In genomic region chr4:185183622-185184281, GRCh38 we compare ENCODE assay signal across 8 cellular contexts. TPM values are rescaled to one million over a fixed set of nuclear protein-coding genes. Genes with fewer than 3 reads are reported as not detected.
A peak's percentile ranks its signal among the peaks of the same experiment; 100 is the strongest.
DNase-seq lines count a peak whose midpoint lies in the region; ATAC-seq and TF ChIP-seq lines count a peak whose summit lies in the region.

No MANE protein-coding gene starts in this region.

- DNase-seq in GM13976 (ENCODE audit: low spot score) (peak; percentile 62), HUDEP-2 (lab: John Stamatoyannopoulos, UW; ENCODE audit: unreplicated experiment in 76 of 76) (peak in 70 of 76 experiments; percentile 7 to 82 (median 64)), NT2/D1 (ENCODE audit: low read depth, low spot score) (peak; percentile 52), epidermal melanocyte (ENCODE audit: insufficient read length, low spot score) (peak; percentile 56), mucosa of descending colon (peak in 2 of 3 donors; percentile 51 to 99), posterior vena cava (ENCODE audit: low spot score) (no peak)
- DNase-seq in activated CD8-positive, alpha-beta memory T cell treated with anti-CD3 and anti-CD28 coated beads, Interleukin-2, amount 50 U/mL, for 1 hour (ENCODE audit: extremely low read depth): peak; percentile 70
- peak; percentile 47 to 66 for DNase-seq in stimulated activated CD8-positive, alpha-beta memory T cell treated with anti-CD3 and anti-CD28 coated beads, Interleukin-7, amount 100 ng/mL, for 1 hour (ENCODE audit: low read depth in 2 of 2)

- in situ Hi-C loops in GM13976 (cut with MboI; ENCODE audit: low sequenced_read_pairs, unreplicated experiment): no loop called here

- intact Hi-C loops in mucosa of descending colon (cut with DNase I, micrococcal nuclease): no loop called here
- intact Hi-C loops in posterior vena cava (cut with DNase I): no loop called here

- peak; percentile 88 for ATAC-seq in mucosa of descending colon

- H3K27me3 ChIP-seq in NT2/D1 (ENCODE audit: insufficient read depth, insufficient read length): no peaks in the 10 kb centered on the region

- H3K9ac ChIP-seq in NT2/D1 (ENCODE audit: insufficient read length, low read depth): no peak overlapping the region

- H3K4me3 ChIP-seq in NT2/D1 (ENCODE audit: insufficient read length, low read depth) (no peak overlapping the region), mucosa of descending colon (no peak overlapping the region)

- H3K9me3 ChIP-seq in NT2/D1 (ENCODE audit: insufficient read depth, low read length) (no peaks in the 10 kb centered on the region), mucosa of descending colon (no peaks in the 10 kb centered on the region)

- H3K36me3 ChIP-seq in NT2/D1 (ENCODE audit: insufficient read depth, insufficient read length, low read length) (no peaks in the 10 kb centered on the region), mucosa of descending colon (ENCODE audit: low read depth) (no peaks in the 10 kb centered on the region)

- TF ChIP-seq CTCF in GM13976 (IDR thresholded peaks at IDR 0.05; ENCODE audit: borderline replicate concordance, control extremely low read depth, extremely low read depth, insufficient read depth, missing control alignments): peak; percentile 54
- peak; percentile 65 for TF ChIP-seq CTCF in mucosa of descending colon (IDR thresholded peaks at IDR 0.05)

- no peaks in the 10 kb centered on the region for H3K4me1 ChIP-seq in NT2/D1 (ENCODE audit: insufficient read depth, insufficient read length)
- no peaks in the 10 kb centered on the region for H3K4me1 ChIP-seq in mucosa of descending colon (ENCODE audit: low read depth)

RNA-seq across cellular contexts. Expression of gene CFAP97, which starts 20.0 kb away (rescaled TPM):
- total RNA-seq in mucosa of descending colon (10 to 100 TPM; 12.4 to 44.3 (median 16.6) TPM), posterior vena cava (10 to 100 TPM; 42.6 to 52.9 TPM)

RNA-seq across cellular contexts. Expression of gene SNX25, which starts 25.6 kb away (rescaled TPM):
- total RNA-seq in mucosa of descending colon: 10 to 100 TPM; 10.8 to 29.7 (median 16.8) TPM
- 10 to 100 TPM; 19.9 to 20.3 TPM for total RNA-seq in posterior vena cava

RNA-seq across cellular contexts. Expression of gene SLC25A4, which starts 40.7 kb away (rescaled TPM):
- 100 to 1,000 TPM in 1 of 3 donors, 10 to 100 TPM in 2; 30.6 to 115 (median 31.9) TPM for total RNA-seq in mucosa of descending colon
- 10 to 100 TPM; 61.2 to 70.4 TPM for total RNA-seq in posterior vena cava
